ENCODE assay signal across 21 cellular contexts in the genomic region with DNA sequence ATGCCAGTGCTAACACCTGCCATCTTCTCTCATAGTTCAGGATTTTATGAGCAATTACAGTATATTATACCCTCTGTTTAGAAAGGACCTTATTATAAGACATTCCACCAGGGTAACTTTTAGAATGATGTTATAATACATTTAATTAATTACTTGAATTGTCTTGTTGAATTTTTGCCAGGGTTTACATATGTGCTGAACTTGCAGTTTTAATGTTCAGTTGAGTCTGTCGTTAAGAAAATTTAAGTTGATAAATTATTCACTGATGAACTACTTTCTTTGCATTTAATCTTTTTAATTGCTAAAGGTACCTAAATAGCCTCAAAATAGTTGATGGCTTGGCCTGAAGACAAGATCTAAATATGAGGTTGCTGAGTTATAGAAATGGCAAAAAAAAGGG.
DNase-seq lines count a peak whose midpoint lies in the region; ATAC-seq, FAIRE-seq and TF ChIP-seq lines count a peak whose summit lies in the region.
"Had no signal": no experiment of that assay in that cellular context is flagged by ENCODE, and none has a peak within 500 bp of the region (broad histone marks: within the 10 kb centered on the region; RNA-seq: fewer than 3 reads in every experiment).

No MANE protein-coding gene starts in this region.

- H3K79me2 ChIP-seq in HepG2 (ENCODE audit: insufficient read depth, low read length) = no peaks in the 10 kb centered on the region
- H3K79me2 ChIP-seq in K562 (ENCODE audit: control insufficient read depth, insufficient read depth, low read length) = no peaks in the 10 kb centered on the region

- intact Hi-C loops in HepG2 (cut with micrococcal nuclease; ENCODE audit: unreplicated experiment) = loop anchor here (2.0 to 5.0 kb wide), 2 partner anchors 290 to 315 kb away; no protein-coding TSS in a partner anchor
- intact Hi-C loops in right lobe of liver (cut with DNase I) = no loop called here
- intact Hi-C loops in K562 (cut with micrococcal nuclease) = no loop called here
- intact Hi-C loops in CD4-positive, alpha-beta memory T cell (cut with micrococcal nuclease) = no loop called here

- WGBS in HepG2 (ENCODE audit: low lambda C conversion rate) = 1% methylated on average over 1 of the region's 1 CpG
- 64% methylated on average over 1 of the region's 1 CpG for WGBS in right lobe of liver (ENCODE audit: insufficient coverage, low coverage, low lambda C conversion rate, missing lambda C conversion rate)
- 4% methylated on average over 1 of the region's 1 CpG for WGBS in K562 (ENCODE audit: insufficient coverage, low coverage, missing lambda C conversion rate)

- DNase-seq in HepG2 (ENCODE audit: low spot score) (no peak), right lobe of liver (no peak), K562 (ENCODE audit: extremely low read depth in 1 of 4, low spot score in 3 of 4) (no peak), T1000 (lab: John Stamatoyannopoulos, UW) (no peak)
- no peak for DNase-seq in CD4-positive, alpha-beta memory T cell
- DNase-seq: ACHN; BE2C; C1 segment of cervical spinal cord; Caco-2; Calu3; CD4-positive, CD25-positive, alpha-beta regulatory T cell; CD8-positive, alpha-beta T cell; DMS79 treated with DMSO at 0.1 percent for 48 hours; GF-D8 had no signal

- H3K4me1 Mint-ChIP-seq in CD4-positive, alpha-beta memory T cell = no peaks in the 10 kb centered on the region
- H3K4me1 Mint-ChIP-seq: CD14-positive monocyte; CD4-positive, CD25-positive, alpha-beta regulatory T cell had no signal

- H3K9me3 Mint-ChIP-seq in CD4-positive, alpha-beta memory T cell = peaks cover 0 to 2% (median 0%) of the 10 kb centered on the region in 8 donors
- H3K9me3 Mint-ChIP-seq: CD4-positive, CD25-positive, alpha-beta regulatory T cell; CD8-positive, alpha-beta T cell had no signal

- H3K4me1 ChIP-seq in HepG2 (ENCODE audit: insufficient read depth, low read length) (no peaks in the 10 kb centered on the region), right lobe of liver (no peaks in the 10 kb centered on the region), K562 (replicated peaks in 1 of 2; ENCODE audit: control insufficient read depth in 2 of 2, insufficient read depth in 2 of 2, low read length in 2 of 2) (no peaks in the 10 kb centered on the region)
- no peaks in the 10 kb centered on the region for H3K4me1 ChIP-seq in CD4-positive, alpha-beta memory T cell (ENCODE audit: insufficient read depth, low read length)
- H3K4me1 ChIP-seq: BE2C, BLaER1 had no signal

- H3K9ac ChIP-seq in HepG2 (ENCODE audit: insufficient read depth, low read depth, low read length) (no peak overlapping the region), K562 (ENCODE audit: insufficient read depth in 1 of 2, low read depth in 2 of 2, low read length in 2 of 2) (no peak overlapping the region)
- H3K9ac ChIP-seq: BLaER1 had no signal

- no peak overlapping the region for H3K4me3 ChIP-seq in HepG2 (replicated peaks in 1 of 3; ENCODE audit: insufficient read depth in 1 of 3, low read depth in 2 of 3, low read length in 3 of 3)
- H3K4me3 ChIP-seq in right lobe of liver = no peak overlapping the region
- no peak overlapping the region for H3K4me3 ChIP-seq in K562
- no peak overlapping the region for H3K4me3 ChIP-seq in CD4-positive, alpha-beta memory T cell (ENCODE audit: low read length in 2 of 2)
- H3K4me3 ChIP-seq: BLaER1 had no signal

- no peak for TF ChIP-seq EP300 in HepG2 (IDR thresholded peaks at IDR 0.05; ENCODE audit: low read depth in 2 of 2, low read length in 2 of 2)
- no peak for TF ChIP-seq EP300 in HepG2 (CRISPR knock-in tag; IDR thresholded peaks at IDR 0.05; ENCODE audit: borderline replicate concordance)
- TF ChIP-seq EP300 in K562 (IDR thresholded peaks at IDR 0.05; ENCODE audit: low read length) = no peak

- no peaks in the 10 kb centered on the region for H3K9me1 ChIP-seq in K562 (ENCODE audit: control insufficient read depth, insufficient read depth, low read length)

- H3K36me3 ChIP-seq in HepG2 (replicated peaks in 1 of 2; ENCODE audit: control insufficient read depth in 1 of 2, insufficient read depth in 2 of 2, low read length in 2 of 2) = no peaks in the 10 kb centered on the region
- H3K36me3 ChIP-seq in right lobe of liver = no peaks in the 10 kb centered on the region
- H3K36me3 ChIP-seq in K562 (ENCODE audit: control insufficient read depth, insufficient read depth, low read length) = no peaks in the 10 kb centered on the region
- H3K36me3 ChIP-seq in CD4-positive, alpha-beta memory T cell (ENCODE audit: insufficient read depth, low read length) = no peaks in the 10 kb centered on the region
- H3K36me3 ChIP-seq: BE2C, BLaER1 had no signal

- TF ChIP-seq RAD21 in HepG2 (CRISPR knock-in tag; IDR thresholded peaks at IDR 0.05) = no peak
- TF ChIP-seq RAD21 in K562 (CRISPR knock-in tag; conservative IDR thresholded peaks at IDR 0.05 in 1 of 2, IDR thresholded peaks at IDR 0.05 in 1 of 2) = no peak

- TF ChIP-seq POLR2A in HepG2 (IDR thresholded peaks at IDR 0.05; ENCODE audit: insufficient read depth in 1 of 2, low read depth in 2 of 2, low read length in 2 of 2) = no peak
- TF ChIP-seq POLR2A in right lobe of liver (IDR thresholded peaks at IDR 0.05) = no peak
- no peak for TF ChIP-seq POLR2A in K562 (conservative IDR thresholded peaks at IDR 0.05)

- TF ChIP-seq CTCF in HepG2 (CRISPR knock-in tag; IDR thresholded peaks at IDR 0.05) (no peak), right lobe of liver (IDR thresholded peaks at IDR 0.05) (no peak), K562 (IDR thresholded peaks at IDR 0.05 in 2 of 3, conservative IDR thresholded peaks at IDR 0.05 in 1 of 3; ENCODE audit: insufficient read depth in 2 of 3, low read depth in 1 of 3, low read length in 3 of 3) (no peak)

- H2AFZ ChIP-seq in HepG2 (ENCODE audit: low read length) (no peak overlapping the region), K562 (ENCODE audit: low read depth, low read length) (no peak overlapping the region)

- ATAC-seq in HepG2 (no peak), right lobe of liver (no peak), K562 (no peak)
- ATAC-seq: CD8-positive, alpha-beta T cell had no signal

- no peak for FAIRE-seq in HepG2 (lab: Jason Lieb, UNC)
- no peak for FAIRE-seq in K562 (lab: Jason Lieb, UNC)
- FAIRE-seq: D721Med, G401.6, GM12891, GM19239 had no signal

- CTCF ChIA-PET in HepG2 (lab: Yijun Ruan, JAX; ENCODE audit: low intra/inter-chr PET ratio, low total read pairs) = no interaction called here
- CTCF ChIA-PET in K562 (lab: Yijun Ruan, JAX; ENCODE audit: low intra/inter-chr PET ratio) = no interaction called here
- CTCF ChIA-PET in CD4-positive, alpha-beta memory T cell (lab: Charles Lee; ENCODE audit: partially characterized antibody) = no interaction called here

- in situ Hi-C loops in HepG2 (cut with HindIII; ENCODE audit: extremely low pct_ligation_motif_present, low pct_unique_long_range_greater_than_20kb) (no loop called here), K562 (cut with MboI) (no loop called here)

- no peak overlapping the region for H3K4me2 ChIP-seq in HepG2 (ENCODE audit: low read depth, low read length)
- no peak overlapping the region for H3K4me2 ChIP-seq in K562 (ENCODE audit: insufficient read depth, low read length)
- H3K4me2 ChIP-seq: BLaER1 had no signal

- H3K36me3 Mint-ChIP-seq in CD4-positive, alpha-beta memory T cell = no peaks in the 10 kb centered on the region
- H3K36me3 Mint-ChIP-seq: CD14-positive monocyte; CD4-positive, CD25-positive, alpha-beta regulatory T cell; CD8-positive, alpha-beta T cell had no signal

- H3K27ac ChIP-seq in HepG2 (ENCODE audit: extremely low read length, insufficient read depth, low read length) (no peak overlapping the region), right lobe of liver (no peak overlapping the region), K562 (ENCODE audit: extremely low read depth, low read depth, low read length) (no peak overlapping the region)
- no peak overlapping the region for H3K27ac ChIP-seq in CD4-positive, alpha-beta memory T cell (ENCODE audit: low read depth, low read length)
- H3K27ac ChIP-seq: 22Rv1, BLaER1 had no signal

- H3K9me3 ChIP-seq in HepG2 (ENCODE audit: low read length) = no peaks in the 10 kb centered on the region
- H3K9me3 ChIP-seq in right lobe of liver = no peaks in the 10 kb centered on the region
- H3K9me3 ChIP-seq in K562 (replicated peaks; ENCODE audit: control insufficient read depth, insufficient read depth, low read depth, low read length) = no peaks in the 10 kb centered on the region
- no peaks in the 10 kb centered on the region for H3K9me3 ChIP-seq in CD4-positive, alpha-beta memory T cell (ENCODE audit: control insufficient read depth in 1 of 2, low read length in 2 of 2)
- H3K9me3 ChIP-seq: BE2C, BLaER1, Caco-2 had no signal

- BruUV-seq in HepG2 (replicated peaks; lab: Mats Ljungman, UMichigan) (no TSS peak), K562 (replicated peaks; lab: Mats Ljungman, UMichigan) (no TSS peak)

- no peak overlapping the region for H3K4me3 Mint-ChIP-seq in CD4-positive, alpha-beta memory T cell
- H3K4me3 Mint-ChIP-seq: CD14-positive monocyte; CD4-positive, CD25-positive, alpha-beta regulatory T cell; CD8-positive, alpha-beta T cell had no signal

- POLR2A ChIA-PET in HepG2 (lab: Yijun Ruan, JAX) = no interaction called here
- POLR2A ChIA-PET in K562 (lab: Yijun Ruan, JAX) = no interaction called here
- POLR2A ChIA-PET in CD4-positive, alpha-beta memory T cell (lab: Charles Lee; ENCODE audit: partially characterized antibody) = no interaction called here

- H3K27me3 Mint-ChIP-seq in CD4-positive, alpha-beta memory T cell = peaks cover 2 to 9% of the 10 kb centered on the region in 2 donors
- H3K27me3 Mint-ChIP-seq: CD4-positive, CD25-positive, alpha-beta regulatory T cell had no signal

- H3K27ac Mint-ChIP-seq in CD4-positive, alpha-beta memory T cell = no peak overlapping the region
- H3K27ac Mint-ChIP-seq: CD14-positive monocyte; CD4-positive, CD25-positive, alpha-beta regulatory T cell; CD8-positive, alpha-beta T cell had no signal

- H4K20me1 ChIP-seq in HepG2 (ENCODE audit: insufficient read depth, low read length) = no peaks in the 10 kb centered on the region
- no peaks in the 10 kb centered on the region for H4K20me1 ChIP-seq in K562 (replicated peaks; ENCODE audit: control insufficient read depth, insufficient read depth, low read length)
- H4K20me1 ChIP-seq: BLaER1 had no signal

- H3K27me3 ChIP-seq in HepG2 (ENCODE audit: control insufficient read depth in 1 of 2, insufficient read depth in 2 of 2, low read length in 2 of 2) = no peaks in the 10 kb centered on the region
- H3K27me3 ChIP-seq in right lobe of liver = no peaks in the 10 kb centered on the region
- H3K27me3 ChIP-seq in K562 (ENCODE audit: control insufficient read depth in 2 of 2, insufficient read depth in 2 of 2, low read length in 2 of 2) = no peaks in the 10 kb centered on the region
- H3K27me3 ChIP-seq in CD4-positive, alpha-beta memory T cell (ENCODE audit: insufficient read depth, low read length) = no peaks in the 10 kb centered on the region
- H3K27me3 ChIP-seq: BE2C, BLaER1 had no signal

TF ChIP-seq in HepG2, 621 proteins besides CTCF, POLR2A, EP300 and RAD21 (continues in another document):
- peak; percentile 85 for TF ChIP-seq MAFF (IDR thresholded peaks at IDR 0.05; ENCODE audit: low read depth, low read length)
- TF ChIP-seq ZNF782 (CRISPR knock-in tag; IDR thresholded peaks at IDR 0.05; ENCODE audit: borderline replicate concordance) = no peak

TF ChIP-seq in K562, 482 proteins besides CTCF, POLR2A, EP300 and RAD21 (continues in another document):
- TF ChIP-seq HIVEP1 (CRISPR knock-in tag; IDR thresholded peaks at IDR 0.05) = no peak
- TF ChIP-seq ZNF589 (CRISPR knock-in tag; IDR thresholded peaks at IDR 0.05; ENCODE audit: low read depth) = no peak
- peak; percentile 63 for TF ChIP-seq ZNF316 (IDR thresholded peaks at IDR 0.05)

Comparison
In these comparisons a context has a peak if more than half of its experiments do, and no peak if none do; other contexts are left out.
1. Of the 241 proteins assayed by ChIP-seq in both HepG2 and K562: peak only in HepG2: none; only in K562: MAFG; in both: MAFF and MAFK; in neither: 238.